In genomic region chr9:134189475-134190231, GRCh38 we compare ENCODE assay signal across 1 cellular context.
TF ChIP-seq lines count a peak whose summit lies in the region.

No MANE protein-coding gene starts in this region.

TF ChIP-seq in HEK293, 187 proteins besides CTCF, POLR2A, EP300 and RAD21 (continued from another document and continues in another):
- no peak for TF ChIP-seq ZNF311 (tag by site-specific recombination; IDR thresholded peaks at IDR 0.05; ENCODE audit: borderline replicate concordance)
- TF ChIP-seq ZFP69B (tag by site-specific recombination; IDR thresholded peaks at IDR 0.05), result no peak
- no peak for TF ChIP-seq MZF1 (tag by site-specific recombination; IDR thresholded peaks at IDR 0.05; ENCODE audit: borderline replicate concordance)
- TF ChIP-seq, protein P1, sequence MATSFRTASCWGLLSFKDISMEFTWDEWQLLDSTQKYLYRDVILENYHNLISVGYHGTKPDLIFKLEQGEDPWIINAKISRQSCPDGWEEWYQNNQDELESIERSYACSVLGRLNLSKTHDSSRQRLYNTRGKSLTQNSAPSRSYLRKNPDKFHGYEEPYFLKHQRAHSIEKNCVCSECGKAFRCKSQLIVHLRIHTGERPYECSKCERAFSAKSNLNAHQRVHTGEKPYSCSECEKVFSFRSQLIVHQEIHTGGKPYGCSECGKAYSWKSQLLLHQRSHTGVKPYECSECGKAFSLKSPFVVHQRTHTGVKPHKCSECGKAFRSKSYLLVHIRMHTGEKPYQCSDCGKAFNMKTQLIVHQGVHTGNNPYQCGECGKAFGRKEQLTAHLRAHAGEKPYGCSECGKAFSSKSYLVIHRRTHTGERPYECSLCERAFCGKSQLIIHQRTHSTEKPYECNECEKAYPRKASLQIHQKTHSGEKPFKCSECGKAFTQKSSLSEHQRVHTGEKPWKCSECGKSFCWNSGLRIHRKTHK (tag by site-specific recombination; IDR thresholded peaks at IDR 0.05), result no peak
- TF ChIP-seq ZNF777 (tag by site-specific recombination; IDR thresholded peaks at IDR 0.05; ENCODE audit: borderline replicate concordance), result no peak
- no peak for TF ChIP-seq YY1 (tag by site-specific recombination; IDR thresholded peaks at IDR 0.05)
- TF ChIP-seq ZNF585B (tag by site-specific recombination; IDR thresholded peaks at IDR 0.05), result no peak
- no peak for TF ChIP-seq GFI1B (tag by site-specific recombination; IDR thresholded peaks at IDR 0.05)
- no peak for TF ChIP-seq ZNF555 (tag by site-specific recombination; conservative IDR thresholded peaks at IDR 0.05)
- TF ChIP-seq ZFP3 (tag by site-specific recombination; IDR thresholded peaks at IDR 0.05; ENCODE audit: low read depth), result no peak
- TF ChIP-seq ZNF776 (tag by site-specific recombination; IDR thresholded peaks at IDR 0.05; ENCODE audit: borderline replicate concordance), result no peak
- TF ChIP-seq, protein P2, sequence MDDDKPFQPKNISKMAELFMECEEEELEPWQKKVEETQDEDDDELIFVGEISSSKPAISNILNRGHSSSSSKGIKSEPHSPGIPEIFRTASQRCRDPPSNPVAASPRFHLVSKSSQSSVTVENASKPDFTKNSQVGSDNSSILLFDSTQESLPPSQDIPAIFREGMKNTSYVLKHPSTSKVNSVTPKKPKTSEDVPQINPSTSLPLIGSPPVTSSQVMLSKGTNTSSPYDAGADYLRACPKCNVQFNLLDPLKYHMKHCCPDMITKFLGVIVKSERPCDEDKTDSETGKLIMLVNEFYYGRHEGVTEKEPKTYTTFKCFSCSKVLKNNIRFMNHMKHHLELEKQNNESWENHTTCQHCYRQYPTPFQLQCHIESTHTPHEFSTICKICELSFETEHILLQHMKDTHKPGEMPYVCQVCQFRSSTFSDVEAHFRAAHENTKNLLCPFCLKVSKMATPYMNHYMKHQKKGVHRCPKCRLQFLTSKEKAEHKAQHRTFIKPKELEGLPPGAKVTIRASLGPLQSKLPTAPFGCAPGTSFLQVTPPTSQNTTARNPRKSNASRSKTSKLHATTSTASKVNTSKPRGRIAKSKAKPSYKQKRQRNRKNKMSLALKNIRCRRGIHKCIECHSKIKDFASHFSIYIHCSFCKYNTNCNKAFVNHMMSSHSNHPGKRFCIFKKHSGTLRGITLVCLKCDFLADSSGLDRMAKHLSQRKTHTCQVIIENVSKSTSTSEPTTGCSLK (tag by site-specific recombination; IDR thresholded peaks at IDR 0.05), result no peak
- no peak for TF ChIP-seq ZSCAN23 (tag by site-specific recombination; IDR thresholded peaks at IDR 0.05)
- TF ChIP-seq KLF9 (tag by site-specific recombination; IDR thresholded peaks at IDR 0.05; ENCODE audit: low read depth), result no peak
- TF ChIP-seq KLF17 (tag by site-specific recombination; IDR thresholded peaks at IDR 0.05), result no peak
- TF ChIP-seq GLI2 (tag by site-specific recombination; IDR thresholded peaks at IDR 0.05; ENCODE audit: borderline replicate concordance, low read depth), result no peak
- TF ChIP-seq, protein P3, sequence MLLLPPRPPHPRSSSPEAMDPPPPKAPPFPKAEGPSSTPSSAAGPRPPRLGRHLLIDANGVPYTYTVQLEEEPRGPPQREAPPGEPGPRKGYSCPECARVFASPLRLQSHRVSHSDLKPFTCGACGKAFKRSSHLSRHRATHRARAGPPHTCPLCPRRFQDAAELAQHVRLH (tag by site-specific recombination; IDR thresholded peaks at IDR 0.05), result no peak
- TF ChIP-seq PRDM1 (tag by site-specific recombination; IDR thresholded peaks at IDR 0.05), result peak; percentile 96
- TF ChIP-seq ZNF362 (tag by site-specific recombination; IDR thresholded peaks at IDR 0.05), result no peak
- peak; percentile 31; the same call in 1 of the 2 replicates for TF ChIP-seq ZIC2 (tag by site-specific recombination; IDR thresholded peaks at IDR 0.05)
- TF ChIP-seq GLI4 (tag by site-specific recombination; IDR thresholded peaks at IDR 0.05), result 0 out of 2 replicates have a peak, but pooled peaks have one; percentile 26
- no peak for TF ChIP-seq ZNF214 (tag by site-specific recombination; IDR thresholded peaks at IDR 0.05; ENCODE audit: borderline replicate concordance)
- no peak for TF ChIP-seq TCF7L2 (IDR thresholded peaks at IDR 0.05; ENCODE audit: borderline replicate concordance, low read depth, low read length)
- TF ChIP-seq MEIS1 (CRISPR knock-in tag; IDR thresholded peaks at IDR 0.05; ENCODE audit: borderline replicate concordance), result no peak
- TF ChIP-seq ZNF398 (tag by site-specific recombination; IDR thresholded peaks at IDR 0.05), result peak; percentile 70
- TF ChIP-seq ZNF792 (tag by site-specific recombination; IDR thresholded peaks at IDR 0.05), result no peak
- peak; percentile 71 for TF ChIP-seq ZNF596 (tag by site-specific recombination; IDR thresholded peaks at IDR 0.05)
- TF ChIP-seq ZNF335 (tag by site-specific recombination; conservative IDR thresholded peaks at IDR 0.05), result no peak
- no peak for TF ChIP-seq ZNF514 (tag by site-specific recombination; IDR thresholded peaks at IDR 0.05)
- TF ChIP-seq ZNF133 (tag by site-specific recombination; IDR thresholded peaks at IDR 0.05), result no peak
- TF ChIP-seq ZBTB11 (tag by site-specific recombination; conservative IDR thresholded peaks at IDR 0.05; ENCODE audit: low read depth), result no peak
- TF ChIP-seq SP3 (tag by site-specific recombination; IDR thresholded peaks at IDR 0.05), result no peak
- peak; percentile 51 for TF ChIP-seq ZFHX2 (tag by site-specific recombination; conservative IDR thresholded peaks at IDR 0.05)
- no peak for TF ChIP-seq ZNF426 (tag by site-specific recombination; IDR thresholded peaks at IDR 0.05)
- no peak for TF ChIP-seq SP2 (tag by site-specific recombination; IDR thresholded peaks at IDR 0.05)
- TF ChIP-seq, protein P4, sequence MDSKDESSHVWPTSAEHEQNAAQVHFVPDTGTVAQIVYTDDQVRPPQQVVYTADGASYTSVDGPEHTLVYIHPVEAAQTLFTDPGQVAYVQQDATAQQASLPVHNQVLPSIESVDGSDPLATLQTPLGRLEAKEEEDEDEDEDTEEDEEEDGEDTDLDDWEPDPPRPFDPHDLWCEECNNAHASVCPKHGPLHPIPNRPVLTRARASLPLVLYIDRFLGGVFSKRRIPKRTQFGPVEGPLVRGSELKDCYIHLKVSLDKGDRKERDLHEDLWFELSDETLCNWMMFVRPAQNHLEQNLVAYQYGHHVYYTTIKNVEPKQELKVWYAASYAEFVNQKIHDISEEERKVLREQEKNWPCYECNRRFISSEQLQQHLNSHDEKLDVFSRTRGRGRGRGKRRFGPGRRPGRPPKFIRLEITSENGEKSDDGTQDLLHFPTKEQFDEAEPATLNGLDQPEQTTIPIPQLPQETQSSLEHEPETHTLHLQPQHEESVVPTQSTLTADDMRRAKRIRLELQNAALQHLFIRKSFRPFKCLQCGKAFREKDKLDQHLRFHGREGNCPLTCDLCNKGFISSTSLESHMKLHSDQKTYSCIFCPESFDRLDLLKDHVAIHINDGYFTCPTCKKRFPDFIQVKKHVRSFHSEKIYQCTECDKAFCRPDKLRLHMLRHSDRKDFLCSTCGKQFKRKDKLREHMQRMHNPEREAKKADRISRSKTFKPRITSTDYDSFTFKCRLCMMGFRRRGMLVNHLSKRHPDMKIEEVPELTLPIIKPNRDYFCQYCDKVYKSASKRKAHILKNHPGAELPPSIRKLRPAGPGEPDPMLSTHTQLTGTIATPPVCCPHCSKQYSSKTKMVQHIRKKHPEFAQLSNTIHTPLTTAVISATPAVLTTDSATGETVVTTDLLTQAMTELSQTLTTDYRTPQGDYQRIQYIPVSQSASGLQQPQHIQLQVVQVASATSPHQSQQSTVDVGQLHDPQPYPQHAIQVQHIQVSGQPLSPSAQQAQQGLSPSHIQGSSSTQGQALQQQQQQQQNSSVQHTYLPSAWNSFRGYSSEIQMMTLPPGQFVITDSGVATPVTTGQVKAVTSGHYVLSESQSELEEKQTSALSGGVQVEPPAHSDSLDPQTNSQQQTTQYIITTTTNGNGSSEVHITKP (tag by site-specific recombination; IDR thresholded peaks at IDR 0.05), result no peak
- TF ChIP-seq, protein P5, sequence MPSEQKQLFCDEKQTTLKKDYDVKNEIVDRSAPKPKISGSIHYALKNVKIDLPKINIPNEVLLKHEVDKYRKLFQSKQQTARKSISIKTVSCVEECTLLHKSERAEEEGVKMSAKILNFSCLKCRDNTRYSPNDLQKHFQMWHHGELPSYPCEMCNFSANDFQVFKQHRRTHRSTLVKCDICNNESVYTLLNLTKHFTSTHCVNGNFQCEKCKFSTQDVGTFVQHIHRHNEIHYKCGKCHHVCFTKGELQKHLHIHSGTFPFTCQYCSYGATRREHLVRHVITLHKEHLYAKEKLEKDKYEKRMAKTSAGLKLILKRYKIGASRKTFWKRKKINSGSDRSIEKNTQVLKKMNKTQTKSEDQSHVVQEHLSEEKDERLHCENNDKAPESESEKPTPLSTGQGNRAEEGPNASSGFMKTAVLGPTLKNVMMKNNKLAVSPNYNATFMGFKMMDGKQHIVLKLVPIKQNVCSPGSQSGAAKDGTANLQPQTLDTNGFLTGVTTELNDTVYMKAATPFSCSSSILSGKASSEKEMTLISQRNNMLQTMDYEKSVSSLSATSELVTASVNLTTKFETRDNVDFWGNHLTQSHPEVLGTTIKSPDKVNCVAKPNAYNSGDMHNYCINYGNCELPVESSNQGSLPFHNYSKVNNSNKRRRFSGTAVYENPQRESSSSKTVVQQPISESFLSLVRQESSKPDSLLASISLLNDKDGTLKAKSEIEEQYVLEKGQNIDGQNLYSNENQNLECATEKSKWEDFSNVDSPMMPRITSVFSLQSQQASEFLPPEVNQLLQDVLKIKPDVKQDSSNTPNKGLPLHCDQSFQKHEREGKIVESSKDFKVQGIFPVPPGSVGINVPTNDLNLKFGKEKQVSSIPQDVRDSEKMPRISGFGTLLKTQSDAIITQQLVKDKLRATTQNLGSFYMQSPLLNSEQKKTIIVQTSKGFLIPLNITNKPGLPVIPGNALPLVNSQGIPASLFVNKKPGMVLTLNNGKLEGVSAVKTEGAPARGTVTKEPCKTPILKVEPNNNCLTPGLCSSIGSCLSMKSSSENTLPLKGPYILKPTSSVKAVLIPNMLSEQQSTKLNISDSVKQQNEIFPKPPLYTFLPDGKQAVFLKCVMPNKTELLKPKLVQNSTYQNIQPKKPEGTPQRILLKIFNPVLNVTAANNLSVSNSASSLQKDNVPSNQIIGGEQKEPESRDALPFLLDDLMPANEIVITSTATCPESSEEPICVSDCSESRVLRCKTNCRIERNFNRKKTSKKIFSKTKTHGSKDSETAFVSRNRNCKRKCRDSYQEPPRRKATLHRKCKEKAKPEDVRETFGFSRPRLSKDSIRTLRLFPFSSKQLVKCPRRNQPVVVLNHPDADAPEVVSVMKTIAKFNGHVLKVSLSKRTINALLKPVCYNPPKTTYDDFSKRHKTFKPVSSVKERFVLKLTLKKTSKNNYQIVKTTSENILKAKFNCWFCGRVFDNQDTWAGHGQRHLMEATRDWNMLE (tag by site-specific recombination; conservative IDR thresholded peaks at IDR 0.05; ENCODE audit: low read depth), result no peak
- TF ChIP-seq ZXDB (tag by site-specific recombination; IDR thresholded peaks at IDR 0.05), result no peak
- TF ChIP-seq MYNN (tag by site-specific recombination; IDR thresholded peaks at IDR 0.05; ENCODE audit: borderline replicate concordance), result no peak
- TF ChIP-seq ZNF837 (tag by site-specific recombination; IDR thresholded peaks at IDR 0.05), result no peak
- TF ChIP-seq TRIM28 (IDR thresholded peaks at IDR 0.05; ENCODE audit: borderline replicate concordance, low read length), result no peak
- no peak for TF ChIP-seq ZNF558 (tag by site-specific recombination; IDR thresholded peaks at IDR 0.05)
- no peak for TF ChIP-seq ZNF155 (tag by site-specific recombination; IDR thresholded peaks at IDR 0.05)
- TF ChIP-seq ZNF623 (tag by site-specific recombination; IDR thresholded peaks at IDR 0.05), result no peak
